In the genomic region with DNA sequence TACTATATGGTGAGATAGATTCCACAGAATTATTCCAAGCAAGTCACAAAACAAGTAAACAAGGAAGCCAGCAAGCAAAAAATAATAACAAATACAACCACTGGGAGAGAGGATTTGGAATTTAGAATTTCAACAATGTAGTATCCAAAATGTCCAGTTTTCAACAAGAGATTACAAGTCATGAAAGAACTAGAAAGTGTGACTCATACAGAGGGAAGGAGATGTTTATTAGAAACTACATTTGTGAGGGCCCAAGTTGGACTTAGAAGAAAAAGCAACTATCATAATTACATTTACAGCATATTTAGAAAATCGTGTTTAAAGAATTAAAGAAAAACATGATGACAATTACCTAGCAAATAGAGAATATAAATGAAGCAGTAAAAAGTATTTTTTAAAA, we compare ENCODE assay signal across 19 cellular contexts.
DNase-seq lines count a peak whose midpoint lies in the region; FAIRE-seq and TF ChIP-seq lines count a peak whose summit lies in the region.
"Had no signal": no experiment of that assay in that cellular context is flagged by ENCODE, and none has a peak within 500 bp of the region (broad histone marks: within the 10 kb centered on the region; RNA-seq: fewer than 3 reads in every experiment).

No MANE protein-coding gene starts in this region.

- H2AFZ ChIP-seq in astrocyte (ENCODE audit: low read depth, low read length) = no peak overlapping the region
- H2AFZ ChIP-seq in fibroblast of lung (ENCODE audit: low read length) = no peak overlapping the region
- no peak overlapping the region for H2AFZ ChIP-seq in osteoblast (ENCODE audit: low read length)

- H3K9ac ChIP-seq in astrocyte (ENCODE audit: low read length) (no peak overlapping the region), fibroblast of lung (ENCODE audit: insufficient read depth, low read length) (no peak overlapping the region)

- H3K4me3 Mint-ChIP-seq in astrocyte (ENCODE audit: unreplicated experiment) = no peak overlapping the region
- H3K4me3 Mint-ChIP-seq: B cell, CD14-positive monocyte had no signal

- DNase-seq in GM03348 (ENCODE audit: low spot score) = peak; percentile 5
- DNase-seq in astrocyte (ENCODE audit: low read depth) = peak; percentile 11
- peak; percentile 23 to 28 for DNase-seq in fibroblast of lung (ENCODE audit: low read depth in 2 of 2)
- peak; percentile 23 for DNase-seq in osteoblast (ENCODE audit: insufficient read length, low spot score, missing footprints)
- DNase-seq in NCI-H1436 (lab: John Stamatoyannopoulos, UW) = no peak
- no peak for DNase-seq in medulla oblongata (ENCODE audit: extremely low spot score)
- no peak for DNase-seq in GM10248 (ENCODE audit: extremely low spot score)
- DNase-seq: GDM1, Karpas-422, MG63, NCI-H1417, NCI-H187, NCI-H446 treated with DMSO at 0.1 percent for 48 hours, NCI-H526 treated with DMSO at 0.1 percent for 48 hours, SIG-M5 had no signal

- POLR2A ChIA-PET in GM10248 (lab: Yijun Ruan, JAX) = no interaction called here

- H3K27me3 Mint-ChIP-seq in astrocyte (ENCODE audit: low read depth, unreplicated experiment) = no peaks in the 10 kb centered on the region
- H3K27me3 Mint-ChIP-seq: B cell had no signal

- H3K4me1 ChIP-seq in astrocyte (ENCODE audit: insufficient read depth, low read length) (no peaks in the 10 kb centered on the region), fibroblast of lung (ENCODE audit: control insufficient read depth, extremely low read depth, insufficient read depth, low read length) (no peaks in the 10 kb centered on the region), osteoblast (ENCODE audit: insufficient read depth, low read length) (no peaks in the 10 kb centered on the region)

- H3K4me3 ChIP-seq in astrocyte (ENCODE audit: insufficient read depth, low read depth, low read length) (no peak overlapping the region), fibroblast of lung (replicated peaks in 1 of 4; ENCODE audit: control extremely low read depth in 1 of 4, insufficient read depth in 1 of 4, low read depth in 3 of 4, low read length in 4 of 4) (no peak overlapping the region), osteoblast (ENCODE audit: insufficient read depth, low read length) (no peak overlapping the region)
- H3K4me3 ChIP-seq: MG63 had no signal

- H3K27me3 ChIP-seq in astrocyte (ENCODE audit: insufficient read depth, low read length) = no peaks in the 10 kb centered on the region
- H3K27me3 ChIP-seq in fibroblast of lung (ENCODE audit: control insufficient read depth, insufficient read depth, low read length) = no peaks in the 10 kb centered on the region
- H3K27me3 ChIP-seq in osteoblast (ENCODE audit: insufficient read depth, low read length) = no peaks in the 10 kb centered on the region
- H3K27me3 ChIP-seq: MG63 had no signal

- CTCF ChIA-PET in GM10248 (lab: Yijun Ruan, JAX) = no interaction called here

- H3K27ac ChIP-seq in astrocyte (ENCODE audit: low read depth, low read length) (no peak overlapping the region), fibroblast of lung (ENCODE audit: insufficient read depth, low read length) (no peak overlapping the region), osteoblast (ENCODE audit: low read depth, low read length) (no peak overlapping the region)

- FAIRE-seq in astrocyte (lab: Jason Lieb, UNC) = no peak
- FAIRE-seq: A204.1, H54 had no signal

- H3K79me2 ChIP-seq in astrocyte (ENCODE audit: insufficient read depth, low read length) (no peaks in the 10 kb centered on the region), fibroblast of lung (ENCODE audit: control insufficient read depth, insufficient read depth, low read length) (no peaks in the 10 kb centered on the region), osteoblast (ENCODE audit: insufficient read depth, low read length) (no peaks in the 10 kb centered on the region)

- TF ChIP-seq CTCF in astrocyte (IDR thresholded peaks at IDR 0.05; ENCODE audit: insufficient read depth, low read depth, low read length) (no peak), fibroblast of lung (conservative IDR thresholded peaks at IDR 0.05 in 1 of 2, IDR thresholded peaks at IDR 0.05 in 1 of 2; ENCODE audit: low read depth in 1 of 2, low read length in 2 of 2) (no peak), osteoblast (IDR thresholded peaks at IDR 0.05; ENCODE audit: extremely low read depth, low read depth, low read length) (no peak), GM10248 (IDR thresholded peaks at IDR 0.05; ENCODE audit: control extremely low read depth, extremely low read depth, low read depth, missing control alignments) (no peak)

- H3K36me3 ChIP-seq in astrocyte (ENCODE audit: insufficient read depth, low read length) (no peaks in the 10 kb centered on the region), fibroblast of lung (ENCODE audit: control insufficient read depth, insufficient read depth, low read length) (no peaks in the 10 kb centered on the region), osteoblast (ENCODE audit: insufficient read depth, low read length) (no peaks in the 10 kb centered on the region)
- H3K36me3 ChIP-seq: MG63 had no signal

- peaks cover 2% of the 10 kb centered on the region for H3K4me1 Mint-ChIP-seq in astrocyte (ENCODE audit: low read depth, unreplicated experiment)
- H3K4me1 Mint-ChIP-seq: B cell, CD14-positive monocyte had no signal

- no peaks in the 10 kb centered on the region for H3K36me3 Mint-ChIP-seq in astrocyte (ENCODE audit: low read depth, unreplicated experiment)
- H3K36me3 Mint-ChIP-seq: CD14-positive monocyte had no signal

- no peaks in the 10 kb centered on the region for H3K9me3 ChIP-seq in astrocyte (ENCODE audit: insufficient read depth, low read depth, low read length)
- H3K9me3 ChIP-seq in fibroblast of lung (ENCODE audit: control insufficient read depth, insufficient read depth, low read depth, low read length) = no peaks in the 10 kb centered on the region
- H3K9me3 ChIP-seq in osteoblast (ENCODE audit: low read depth, low read length) = no peaks in the 10 kb centered on the region
- H3K9me3 ChIP-seq: MG63 had no signal

- H3K9me3 Mint-ChIP-seq in astrocyte (ENCODE audit: unreplicated experiment) = no peaks in the 10 kb centered on the region

- H3K27ac Mint-ChIP-seq in astrocyte (ENCODE audit: unreplicated experiment) = peak overlapping the region; percentile 34
- H3K27ac Mint-ChIP-seq: B cell, CD14-positive monocyte had no signal

- H4K20me1 ChIP-seq in astrocyte (ENCODE audit: insufficient read depth, low read length) = no peaks in the 10 kb centered on the region
- no peaks in the 10 kb centered on the region for H4K20me1 ChIP-seq in fibroblast of lung (ENCODE audit: control insufficient read depth, extremely low read depth, insufficient read depth, low read length)
- H4K20me1 ChIP-seq in osteoblast (ENCODE audit: insufficient read depth, low read length) = no peaks in the 10 kb centered on the region

- H3K4me2 ChIP-seq in astrocyte (ENCODE audit: low read length) (no peak overlapping the region), fibroblast of lung (ENCODE audit: extremely low read depth, insufficient read depth, low read length) (no peak overlapping the region), osteoblast (ENCODE audit: insufficient read depth, low read length) (no peak overlapping the region)

Comparison
In these comparisons a context has a peak if more than half of its experiments do, and no peak if none do; other contexts are left out.
1. DNase-seq: peak in GM03348 (single experiment), astrocyte (single experiment), fibroblast of lung (2 of 2) and osteoblast (single experiment); none in NCI-H1436 (single experiment), medulla oblongata (single experiment) and GM10248 (single experiment).